In genomic region chr1:52702886-52703787, GRCh38 we compare ENCODE assay signal across 2 cellular contexts.
TF ChIP-seq lines count a peak whose summit lies in the region.

No MANE protein-coding gene starts in this region.

TF ChIP-seq in A549, 52 proteins besides CTCF, POLR2A, EP300 and RAD21:
- TF ChIP-seq NPAS2 (CRISPR knock-in tag; IDR thresholded peaks at IDR 0.05; ENCODE audit: borderline replicate concordance) (peak; percentile 79), CEBPB (IDR thresholded peaks at IDR 0.05) (peak; percentile 43 to 83; a peak in 3 of 4 replicates), GATA3 (IDR thresholded peaks at IDR 0.05; ENCODE audit: borderline replicate concordance) (0 out of 2 replicates have a peak, but pooled peaks have one; percentile 17), JUN (IDR thresholded peaks at IDR 0.05) (peak in 1 of 2 experiments; percentile 64; a peak in 2 of 5 replicates), ESRRA (IDR thresholded peaks at IDR 0.05; ENCODE audit: borderline replicate concordance, low read length) (no peak), MYC (IDR thresholded peaks at IDR 0.05; ENCODE audit: borderline replicate concordance, low read length) (0 out of 2 replicates have a peak, but pooled peaks have one; percentile 46), ATOH8 (CRISPR knock-in tag; IDR thresholded peaks at IDR 0.05; ENCODE audit: low read depth) (peak; percentile 76; the same call in 1 of the 2 replicates), MAX (IDR thresholded peaks at IDR 0.05) (peak; percentile 97), E2F6 (IDR thresholded peaks at IDR 0.05; ENCODE audit: borderline replicate concordance, low read depth) (peak; percentile 73; the same call in 1 of the 2 replicates), FOSL2 (IDR thresholded peaks at IDR 0.05) (no peak), FOSL2 (CRISPR knock-in tag; IDR thresholded peaks at IDR 0.05) (no peak), USF2 (IDR thresholded peaks at IDR 0.05) (peak; percentile 90)

TF ChIP-seq in H1, 55 proteins besides CTCF, POLR2A, EP300 and RAD21:
- TF ChIP-seq TEAD4 (IDR thresholded peaks at IDR 0.05; ENCODE audit: low read depth, low read length) (no peak), MAFK (IDR thresholded peaks at IDR 0.05; ENCODE audit: low read depth, low read length) (no peak), FOSL1 (IDR thresholded peaks at IDR 0.05; ENCODE audit: insufficient read depth, low read depth, low read length) (no peak), RNF2 (IDR thresholded peaks at IDR 0.05; ENCODE audit: borderline replicate concordance, low read depth, low read length, missing control alignments, poor library complexity, severe bottlenecking) (no peak), ATF2 (IDR thresholded peaks at IDR 0.05; ENCODE audit: low read length) (peak; percentile 100), BCL11A (IDR thresholded peaks at IDR 0.05; ENCODE audit: low read depth in 2 of 2, low read length in 2 of 2) (no peak), CEBPB (IDR thresholded peaks at IDR 0.05; ENCODE audit: low read depth, low read length) (peak; percentile 67; the same call in 1 of the 2 replicates), GABPA (IDR thresholded peaks at IDR 0.05; ENCODE audit: borderline replicate concordance, insufficient read depth, low read length) (no peak), HDAC2 (IDR thresholded peaks at IDR 0.05; ENCODE audit: borderline replicate concordance in 1 of 2, low read depth in 2 of 2, low read length in 2 of 2) (peak in 1 of 2 experiments; percentile 84; a peak in 2 of 4 replicates), CBX8 (IDR thresholded peaks at IDR 0.05; ENCODE audit: borderline replicate concordance, low read depth, low read length) (no peak), SIN3A (conservative IDR thresholded peaks at IDR 0.05 in 1 of 2, IDR thresholded peaks at IDR 0.05 in 1 of 2; ENCODE audit: low read depth in 1 of 2, low read length in 2 of 2) (peak; percentile 91 to 95), JUN (IDR thresholded peaks at IDR 0.05; ENCODE audit: low read depth, low read length) (no peak), NRF1 (IDR thresholded peaks at IDR 0.05; ENCODE audit: low read depth, low read length) (no peak), SP4 (IDR thresholded peaks at IDR 0.05; ENCODE audit: low read length) (no peak), TBP (IDR thresholded peaks at IDR 0.05; ENCODE audit: low read depth, low read length) (no peak), PHF8 (conservative IDR thresholded peaks at IDR 0.05; ENCODE audit: low read depth, low read length) (peak; percentile 53), EGR1 (IDR thresholded peaks at IDR 0.05; ENCODE audit: borderline replicate concordance, low read depth, low read length) (no peak), CBX5 (IDR thresholded peaks at IDR 0.05; ENCODE audit: low read depth, low read length) (no peak), BACH1 (IDR thresholded peaks at IDR 0.05; ENCODE audit: low read length) (no peak), SIX5 (IDR thresholded peaks at IDR 0.05; ENCODE audit: low read depth, low read length) (no peak), SAP30 (IDR thresholded peaks at IDR 0.05; ENCODE audit: insufficient read depth, insufficient replicate concordance, low read length) (peak; percentile 94), SRF (IDR thresholded peaks at IDR 0.05; ENCODE audit: low read depth, low read length) (no peak), SUZ12 (IDR thresholded peaks at IDR 0.05; ENCODE audit: low read length) (no peak), E2F6 (IDR thresholded peaks at IDR 0.05) (peak; percentile 86), ZNF274 (IDR thresholded peaks at IDR 0.05; ENCODE audit: borderline replicate concordance, extremely low read depth, low read length) (no peak), JUND (IDR thresholded peaks at IDR 0.05; ENCODE audit: low read length) (peak; percentile 67; the same call in 1 of the 2 replicates), TCF12 (IDR thresholded peaks at IDR 0.05; ENCODE audit: low read depth, low read length) (no peak), USF2 (IDR thresholded peaks at IDR 0.05; ENCODE audit: low read length) (peak; percentile 89), POU5F1 (IDR thresholded peaks at IDR 0.05; ENCODE audit: low read depth, low read length) (no peak), KDM4A (IDR thresholded peaks at IDR 0.05; ENCODE audit: low read depth, low read length, severe bottlenecking) (peak; percentile 93), ATF3 (IDR thresholded peaks at IDR 0.05; ENCODE audit: insufficient read depth, low read depth, low read length) (peak; percentile 61; the same call in 1 of the 2 replicates), SP2 (IDR thresholded peaks at IDR 0.05; ENCODE audit: low read length) (no peak; the same call in 1 of the 2 replicates), CHD7 (IDR thresholded peaks at IDR 0.05; ENCODE audit: insufficient replicate concordance, low read length) (no peak), RXRA (IDR thresholded peaks at IDR 0.05; ENCODE audit: insufficient read depth, low read depth, low read length) (no peak), KDM5A (IDR thresholded peaks at IDR 0.05; ENCODE audit: low read length) (no peak), KDM1A (IDR thresholded peaks at IDR 0.05; ENCODE audit: borderline replicate concordance, low read length) (no peak), BRCA1 (IDR thresholded peaks at IDR 0.05; ENCODE audit: low read depth, low read length) (no peak), SIRT6 (IDR thresholded peaks at IDR 0.05; ENCODE audit: low read length) (no peak), CREB1 (IDR thresholded peaks at IDR 0.05) (peak; percentile 58), GTF2F1 (IDR thresholded peaks at IDR 0.05; ENCODE audit: borderline replicate concordance, low read depth, low read length) (no peak), TAF1 (IDR thresholded peaks at IDR 0.05; ENCODE audit: low read depth, low read length) (no peak), MAX (IDR thresholded peaks at IDR 0.05) (peak; percentile 97), ASH2L (IDR thresholded peaks at IDR 0.05; ENCODE audit: low read length) (peak; percentile 73), CTBP2 (IDR thresholded peaks at IDR 0.05; ENCODE audit: borderline replicate concordance, insufficient read depth, insufficient read length, low read length) (no peak), SP1 (IDR thresholded peaks at IDR 0.05; ENCODE audit: low read depth, low read length) (peak; percentile 88), RFX5 (IDR thresholded peaks at IDR 0.05; ENCODE audit: borderline replicate concordance, low read depth, low read length) (no peak), HDAC6 (IDR thresholded peaks at IDR 0.05; ENCODE audit: low read depth, low read length) (no peak), TAF7 (optimal IDR thresholded peaks at IDR 0.05; ENCODE audit: borderline replicate concordance, low read depth, low read length) (no peak), POLR2AphosphoS5 (IDR thresholded peaks at IDR 0.05; ENCODE audit: low read depth, low read length) (0 out of 2 replicates have a peak, but pooled peaks have one; percentile 26), CHD1 (IDR thresholded peaks at IDR 0.05; ENCODE audit: low read depth, low read length) (no peak), CHD2 (IDR thresholded peaks at IDR 0.05; ENCODE audit: low read length) (0 out of 2 replicates have a peak, but pooled peaks have one; percentile 15), NANOG (IDR thresholded peaks at IDR 0.05; ENCODE audit: insufficient read depth, low read depth, low read length, poor library complexity, severe bottlenecking) (no peak), RBBP5 (IDR thresholded peaks at IDR 0.05; ENCODE audit: borderline replicate concordance, low read depth, low read length) (no peak), EZH2 (IDR thresholded peaks at IDR 0.05; ENCODE audit: low read depth, low read length, severe bottlenecking) (no peak), YY1 (IDR thresholded peaks at IDR 0.05; ENCODE audit: low read depth, low read length) (no peak)
TF ChIP-seq in H1: peak in this region for 17.
